Comparison of ENCODE assay signal across 22 cellular contexts in the genomic region with DNA sequence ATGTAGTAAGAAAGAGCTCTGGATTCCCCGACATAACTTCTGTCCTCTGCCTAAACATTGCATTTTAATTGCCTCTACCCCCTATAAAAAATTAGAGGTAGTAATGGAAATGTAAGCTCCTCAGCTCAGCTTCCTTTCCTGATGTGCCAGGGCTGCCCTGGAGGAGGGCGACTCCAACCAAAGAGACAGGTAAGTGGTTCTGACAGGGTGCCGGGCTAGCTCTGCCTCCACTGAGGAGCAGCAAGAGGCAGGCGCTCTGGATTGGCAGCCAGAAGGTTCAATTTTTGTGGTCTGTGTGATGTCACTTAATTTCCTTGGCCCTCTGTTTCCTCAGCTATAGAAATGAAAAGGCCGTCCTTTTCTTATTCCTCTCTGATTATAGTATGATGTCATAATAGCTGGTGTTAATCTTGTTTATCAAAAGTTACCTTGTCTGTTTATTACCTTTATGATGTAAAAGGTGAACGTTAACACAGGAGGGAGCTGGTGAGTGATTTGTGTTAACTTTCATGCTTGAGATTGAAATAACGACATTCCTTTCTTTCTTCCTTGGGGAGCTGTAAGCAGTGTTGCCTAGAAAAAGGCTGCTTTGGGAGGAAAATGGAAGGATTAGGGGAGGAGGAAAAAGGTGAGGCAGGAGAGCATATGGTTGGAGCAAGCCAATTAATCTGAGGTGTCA. TPM values are rescaled to one million over a fixed set of nuclear protein-coding genes. Genes with fewer than 3 reads are reported as not detected.
DNase-seq lines count a peak whose midpoint lies in the region; ATAC-seq and TF ChIP-seq lines count a peak whose summit lies in the region.
"Had no signal": no experiment of that assay in that cellular context is flagged by ENCODE, and none has a peak within 500 bp of the region (broad histone marks: within the 10 kb centered on the region; RNA-seq: fewer than 3 reads in every experiment).

No MANE protein-coding gene starts in this region.

- WGBS in body of pancreas, 2 donors: 35 to 36% methylated on average over 7 of the region's 7 CpGs

- H3K27ac Mint-ChIP-seq in CD14-positive monocyte: no peak overlapping the region
- H3K27ac Mint-ChIP-seq: activated naive CD8-positive, alpha-beta T cell treated with anti-CD3 and anti-CD28 coated beads, Interleukin-2, amount 10 ng/mL, durations not matched to agents 7 days and 5 days; activated T-helper 17 cell treated with anti-CD3 and anti-CD28 coated beads, Interleukin-2, amount 50 U/mL, for 72 hours; natural killer cell had no signal

- H3K4me1 ChIP-seq in body of pancreas: peaks cover 18% of the 10 kb centered on the region
- H3K4me1 ChIP-seq in left lung: peaks cover 0 to 6% of the 10 kb centered on the region in 2 donors
- H3K4me1 ChIP-seq: A549, BLaER1, heart right ventricle, vagina had no signal

- intact Hi-C loops in CD14-positive monocyte (cut with micrococcal nuclease): no loop called here
- intact Hi-C loops in body of pancreas (cut with DNase I): no loop called here
- intact Hi-C loops in left lung (cut with DNase I): no loop called here
- intact Hi-C loops in left ventricle myocardium superior (cut with micrococcal nuclease): no loop called here
- intact Hi-C loops in Right ventricle myocardium superior (cut with DNase I): no loop called here

- peaks cover 27 to 56% of the 10 kb centered on the region in 2 donors for H3K36me3 Mint-ChIP-seq in CD14-positive monocyte
- H3K36me3 Mint-ChIP-seq: natural killer cell had no signal

- no peaks in the 10 kb centered on the region for H3K36me3 ChIP-seq in body of pancreas (replicated peaks in 1 of 2; ENCODE audit: insufficient read depth in 1 of 2, low read depth in 2 of 2)
- H3K36me3 ChIP-seq in left lung: no peaks in the 10 kb centered on the region
- H3K36me3 ChIP-seq: brain microvascular endothelial cell, vagina had no signal

- H3K4me3 ChIP-seq in LNCaP clone FGC (ENCODE audit: low read depth, low read length): no peak overlapping the region
- no peak overlapping the region for H3K4me3 ChIP-seq in body of pancreas
- H3K4me3 ChIP-seq in left lung: no peak overlapping the region
- H3K4me3 ChIP-seq: A549, BLaER1, heart right ventricle, vagina had no signal

- ATAC-seq in body of pancreas (peak; percentile 45), left lung (peak; percentile 46), left ventricle myocardium superior (no peak), Right ventricle myocardium superior (ENCODE audit: poor library complexity) (no peak)
- ATAC-seq: activated CD4-positive, CD25-positive, alpha-beta regulatory T cell treated with anti-CD3 and anti-CD28 coated beads, Interleukin-2, amount 50 U/mL, for 24 hours; activated T-helper 17 cell treated with anti-CD3 and anti-CD28 coated beads, Interleukin-2, amount 50 U/mL, for 72 hours; heart right ventricle; natural killer cell had no signal

- H3K27me3 ChIP-seq in body of pancreas (no peaks in the 10 kb centered on the region), left lung (no peaks in the 10 kb centered on the region)
- H3K27me3 ChIP-seq: BLaER1, brain microvascular endothelial cell, heart right ventricle, vagina had no signal

- no peaks in the 10 kb centered on the region for H3K4me1 Mint-ChIP-seq in CD14-positive monocyte
- H3K4me1 Mint-ChIP-seq: activated naive CD8-positive, alpha-beta T cell treated with anti-CD3 and anti-CD28 coated beads, Interleukin-2, amount 10 ng/mL, durations not matched to agents 7 days and 5 days; activated T-helper 17 cell treated with anti-CD3 and anti-CD28 coated beads, Interleukin-2, amount 50 U/mL, for 72 hours; natural killer cell had no signal

- H3K9me3 ChIP-seq in body of pancreas (no peaks in the 10 kb centered on the region), left lung (no peaks in the 10 kb centered on the region)
- H3K9me3 ChIP-seq: A549, BLaER1, vagina had no signal

- H3K27me3 Mint-ChIP-seq in CD14-positive monocyte (ENCODE audit: low read depth in 3 of 3): no peaks in the 10 kb centered on the region
- H3K27me3 Mint-ChIP-seq: activated naive CD8-positive, alpha-beta T cell treated with anti-CD3 and anti-CD28 coated beads, Interleukin-2, amount 10 ng/mL, durations not matched to agents 7 days and 5 days; activated T-helper 17 cell treated with anti-CD3 and anti-CD28 coated beads, Interleukin-2, amount 50 U/mL, for 72 hours had no signal

- no peak for TF ChIP-seq POLR2A in body of pancreas (IDR thresholded peaks at IDR 0.05)

- DNase-seq in CD14-positive monocyte (ENCODE audit: low spot score) (no peak), LNCaP clone FGC (ENCODE audit: low read depth) (no peak), body of pancreas (peak in 1 of 4 donors; percentile 28), left lung (no peak), NAMALWA (ENCODE audit: low spot score) (no peak), SHP77 treated with DMSO at 0.1 percent for 48 hours (lab: John Stamatoyannopoulos, UW) (no peak), left ventricle myocardium superior (no peak), Right ventricle myocardium superior (no peak)
- DNase-seq: activated naive CD8-positive, alpha-beta T cell treated with anti-CD3 and anti-CD28 coated beads, Interleukin-2, amount 10 ng/mL, durations not matched to agents 7 days and 5 days; brain microvascular endothelial cell; cortex of kidney; GDM1; heart right ventricle; natural killer cell; NCI-H1105; stimulated activated CD4-positive, alpha-beta T cell treated with anti-CD3 and anti-CD28 coated beads, Interleukin-4, amount 100 ng/mL, for 24 hours had no signal

- peak; percentile 6 for TF ChIP-seq CTCF in CD14-positive monocyte (IDR thresholded peaks at IDR 0.05)
- TF ChIP-seq CTCF in LNCaP clone FGC (IDR thresholded peaks at IDR 0.05; ENCODE audit: control insufficient read depth, extremely low read depth, insufficient read depth): 0 out of 2 replicates have a peak, but pooled peaks have one; percentile 3
- TF ChIP-seq CTCF in body of pancreas (IDR thresholded peaks at IDR 0.05): peak in 4 of 7 experiments; percentile 19 to 38 (median 34)
- no peak for TF ChIP-seq CTCF in left lung (IDR thresholded peaks at IDR 0.05)

- H3K9me3 Mint-ChIP-seq in CD14-positive monocyte: no peaks in the 10 kb centered on the region
- H3K9me3 Mint-ChIP-seq: activated naive CD8-positive, alpha-beta T cell treated with anti-CD3 and anti-CD28 coated beads, Interleukin-2, amount 10 ng/mL, durations not matched to agents 7 days and 5 days; activated T-helper 17 cell treated with anti-CD3 and anti-CD28 coated beads, Interleukin-2, amount 50 U/mL, for 72 hours; natural killer cell had no signal

- no peak overlapping the region for H3K4me3 Mint-ChIP-seq in CD14-positive monocyte
- H3K4me3 Mint-ChIP-seq: activated naive CD8-positive, alpha-beta T cell treated with anti-CD3 and anti-CD28 coated beads, Interleukin-2, amount 10 ng/mL, durations not matched to agents 7 days and 5 days; activated T-helper 17 cell treated with anti-CD3 and anti-CD28 coated beads, Interleukin-2, amount 50 U/mL, for 72 hours; natural killer cell had no signal

- H3K27ac ChIP-seq in body of pancreas (peak overlapping the region in 3 of 4 donors; percentile 25 to 65 (median 37)), left lung (no peak overlapping the region)
- H3K27ac ChIP-seq: A549, BLaER1, brain microvascular endothelial cell, heart right ventricle, KMS-11, vagina had no signal

RNA-seq across cellular contexts. Expression of a gene that starts 51.8 kb away (rescaled TPM):
- polyA plus RNA-seq in CD14-positive monocyte: 1 to 10 TPM in 1 of 2 donors, under 1 TPM in 1; 0.25 to 1.1 TPM
- 1 to 10 TPM in 1 of 2 donors, under 1 TPM in 1; 0.78 to 1.6 TPM for total RNA-seq in body of pancreas
- 10 to 100 TPM in 1 of 2 donors, 1 to 10 TPM in 1; 9.0 to 23.2 TPM for total RNA-seq in left lung
- 1.3 TPM for total RNA-seq in left ventricle myocardium superior
- total RNA-seq in Right ventricle myocardium superior: 3.4 TPM

Comparison
In these comparisons a context has a peak if more than half of its experiments do, and no peak if none do; other contexts are left out.
1. CTCF ChIP-seq: peak in CD14-positive monocyte (single experiment), LNCaP clone FGC (single experiment) and body of pancreas (4 of 7); none in left lung (0 of 2).
2. ATAC-seq: peak in body of pancreas (single experiment) and left lung (single experiment); none in left ventricle myocardium superior (single experiment) and Right ventricle myocardium superior (single experiment).
3. H3K27ac ChIP-seq: peak in body of pancreas (3 of 4); none in left lung (0 of 2).